Comparison of ENCODE assay signal across 8 cellular contexts in genomic region chr15:45457641-45458539, GRCh38.
DNase-seq lines count a peak whose midpoint lies in the region; FAIRE-seq and TF ChIP-seq lines count a peak whose summit lies in the region.

No MANE protein-coding gene starts in this region.

- CTCF ChIA-PET in activated naive CD4-positive, alpha-beta T cell treated with anti-CD3 and anti-CD28 coated beads for 36 hours (lab: Charles Lee): interaction anchor here (0.7 to 5.2 kb wide), 34 partner anchors 9 to 337 kb away, joined by 3 to 102 read pairs (median 5); partner anchors contain the start of gene BLOC1S6

- H2AFZ ChIP-seq in Loucy (ENCODE audit: low read length): peak overlapping the region; percentile 77
- peak overlapping the region; percentile 63 for H2AFZ ChIP-seq in osteoblast (ENCODE audit: low read length)

- peak; percentile 83 for TF ChIP-seq CTCF in Loucy (conservative IDR thresholded peaks at IDR 0.05; ENCODE audit: low read length)
- peak; percentile 69 for TF ChIP-seq CTCF in osteoblast (IDR thresholded peaks at IDR 0.05; ENCODE audit: extremely low read depth, low read depth, low read length)
- peak; percentile 74 to 76 for TF ChIP-seq CTCF in tibial artery (IDR thresholded peaks at IDR 0.05)

- H3K27me3 Mint-ChIP-seq in activated naive CD4-positive, alpha-beta T cell treated with anti-CD3 and anti-CD28 coated beads for 36 hours (ENCODE audit: low read depth): no peaks in the 10 kb centered on the region

- H3K36me3 Mint-ChIP-seq in activated naive CD4-positive, alpha-beta T cell treated with anti-CD3 and anti-CD28 coated beads for 36 hours (ENCODE audit: low read depth): no peaks in the 10 kb centered on the region

- H4K20me1 ChIP-seq in Loucy (ENCODE audit: insufficient read depth, low read length, poor library complexity, severe bottlenecking) (no peaks in the 10 kb centered on the region), osteoblast (ENCODE audit: insufficient read depth, low read length) (no peaks in the 10 kb centered on the region)

- no peaks in the 10 kb centered on the region for H3K79me2 ChIP-seq in Loucy (ENCODE audit: insufficient read depth, low read length)
- no peaks in the 10 kb centered on the region for H3K79me2 ChIP-seq in osteoblast (ENCODE audit: insufficient read depth, low read length)

- H3K4me1 Mint-ChIP-seq in activated naive CD4-positive, alpha-beta T cell treated with anti-CD3 and anti-CD28 coated beads for 36 hours (ENCODE audit: low read depth): peaks cover 42% of the 10 kb centered on the region

- H3K4me3 Mint-ChIP-seq in activated naive CD4-positive, alpha-beta T cell treated with anti-CD3 and anti-CD28 coated beads for 36 hours: peak overlapping the region; percentile 79

- H3K9ac ChIP-seq in Loucy (ENCODE audit: low read depth, low read length, poor library complexity, severe bottlenecking): peak overlapping the region; percentile 62

- H3K36me3 ChIP-seq in Loucy (ENCODE audit: insufficient read depth, low read length) (no peaks in the 10 kb centered on the region), SJCRH30 (no peaks in the 10 kb centered on the region), osteoblast (ENCODE audit: insufficient read depth, low read length) (no peaks in the 10 kb centered on the region), tibial artery (no peaks in the 10 kb centered on the region)

- intact Hi-C loops in activated naive CD4-positive, alpha-beta T cell treated with anti-CD3 and anti-CD28 coated beads for 36 hours (cut with micrococcal nuclease): loop anchor here (1.0 to 2.0 kb wide), 12 partner anchors 28 to 333 kb away; partner anchors contain the start of genes BLOC1S6 and SLC30A4
- intact Hi-C loops in tibial artery (cut with DNase I; ENCODE audit: low total_unique reads): loop anchor here (10.0 kb wide), 1 partner anchor 153 kb away; no protein-coding TSS in a partner anchor

- no peaks in the 10 kb centered on the region for H3K9me2 ChIP-seq in Loucy (replicated peaks; ENCODE audit: low read depth, low read length)

- no peak for TF ChIP-seq POLR2A in H54 (IDR thresholded peaks at IDR 0.05; ENCODE audit: low read depth, low read length)

- H3K27me3 ChIP-seq in Loucy (ENCODE audit: insufficient read depth, low read length, poor library complexity, severe bottlenecking) (no peaks in the 10 kb centered on the region), SJCRH30 (no peaks in the 10 kb centered on the region), osteoblast (ENCODE audit: insufficient read depth, low read length) (no peaks in the 10 kb centered on the region), tibial artery (no peaks in the 10 kb centered on the region)

- H3K27ac Mint-ChIP-seq in activated naive CD4-positive, alpha-beta T cell treated with anti-CD3 and anti-CD28 coated beads for 36 hours: peak overlapping the region; percentile 79

- H3F3A ChIP-seq in Loucy (ENCODE audit: low read depth): no peaks in the 10 kb centered on the region

- H3K9me3 ChIP-seq in Loucy (ENCODE audit: insufficient read depth, low read depth, low read length) (no peaks in the 10 kb centered on the region), SJCRH30 (replicated peaks) (no peaks in the 10 kb centered on the region), osteoblast (ENCODE audit: low read depth, low read length) (no peaks in the 10 kb centered on the region), tibial artery (no peaks in the 10 kb centered on the region)

- H3K4me3 ChIP-seq in Loucy (ENCODE audit: low read length, poor library complexity, severe bottlenecking): peak overlapping the region; percentile 74
- H3K4me3 ChIP-seq in SJCRH30: peak overlapping the region; percentile 20
- peak overlapping the region; percentile 63 for H3K4me3 ChIP-seq in osteoblast (ENCODE audit: insufficient read depth, low read length)
- H3K4me3 ChIP-seq in tibial artery: peak overlapping the region; percentile 45 to 55

- H3K9me3 Mint-ChIP-seq in activated naive CD4-positive, alpha-beta T cell treated with anti-CD3 and anti-CD28 coated beads for 36 hours: peaks cover 2% of the 10 kb centered on the region

- peak; percentile 41 for FAIRE-seq in H54 (lab: Jason Lieb, UNC)

- H3K4me2 ChIP-seq in Loucy (ENCODE audit: low read depth, low read length, poor library complexity, severe bottlenecking) (peak overlapping the region; percentile 87), osteoblast (ENCODE audit: insufficient read depth, low read length) (peak overlapping the region; percentile 96)

- H3K27ac ChIP-seq in SJCRH30 (no peak overlapping the region), osteoblast (ENCODE audit: low read depth, low read length) (peak overlapping the region; percentile 87), tibial artery (peak overlapping the region; percentile 67 to 74)

- H3K4me1 ChIP-seq in Loucy (ENCODE audit: insufficient read depth, low read length, poor library complexity, severe bottlenecking) (peaks cover 36% of the 10 kb centered on the region), SJCRH30 (peaks cover 26% of the 10 kb centered on the region), osteoblast (ENCODE audit: insufficient read depth, low read length) (peaks cover 40% of the 10 kb centered on the region), tibial artery (peaks cover 0 to 18% (median 0%) of the 10 kb centered on the region in 4 donors)

- DNase-seq in DMS79 (lab: John Stamatoyannopoulos, UW) (peak; percentile 24), H54 (ENCODE audit: insufficient read length, low spot score) (no peak), SJCRH30 (peak; percentile 74 to 94), globus pallidus (ENCODE audit: low spot score) (peak; percentile 91), osteoblast (ENCODE audit: insufficient read length, low spot score, missing footprints) (peak; percentile 78), tibial artery (peak in 1 of 2 donors; percentile 51)
- DNase-seq in activated naive CD4-positive, alpha-beta T cell treated with anti-CD3 and anti-CD28 coated beads for 36 hours: peak; percentile 90

Comparison
In these comparisons a context has a peak if more than half of its experiments do, and no peak if none do; other contexts are left out.
1. H3K4me3 ChIP-seq: peak in every context shown above with its lines; median percentile 74 in Loucy; 63 in osteoblast; 50 in tibial artery; 20 in SJCRH30.